ENCODE assay signal across 8 cellular contexts in genomic region chr4:155759372-155760252, GRCh38. TPM values are rescaled to one million over a fixed set of nuclear protein-coding genes. Genes with fewer than 3 reads are reported as not detected.
DNase-seq lines count a peak whose midpoint lies in the region; ATAC-seq and TF ChIP-seq lines count a peak whose summit lies in the region.

No MANE protein-coding gene starts in this region.

- peak; percentile 32 for TF ChIP-seq POLR2A in GM18951 (IDR thresholded peaks at IDR 0.05; ENCODE audit: extremely low read depth, insufficient read depth, insufficient read length)

- DNase-seq in AG09309 (ENCODE audit: low read depth) (no peak), foreskin keratinocyte (peak in 1 of 2 donors; percentile 10), nephron progenitor cell (peak; percentile 92), SIG-M5 (lab: John Stamatoyannopoulos, UW) (no peak), AML-193 (lab: John Stamatoyannopoulos, UW) (no peak)
- DNase-seq in activated CD4-positive, alpha-beta T cell treated with anti-CD3 and anti-CD28 coated beads, Interleukin-2, amount 50 U/mL, for 48 hours = peak; percentile 1 to 3

- peak; percentile 20 for ATAC-seq in HG03342 (IDR thresholded peaks at IDR 0.05; ENCODE audit: unreplicated experiment)
- ATAC-seq in foreskin keratinocyte = peak; percentile 50

- peak overlapping the region; percentile 74 for H3K4me3 ChIP-seq in AG09309 (ENCODE audit: control insufficient read depth, low read depth, low read length)

- peaks cover 9% of the 10 kb centered on the region for H3K9me3 Mint-ChIP-seq in nephron progenitor cell

- peaks cover 26% of the 10 kb centered on the region for H3K4me1 Mint-ChIP-seq in nephron progenitor cell

- H3K27ac Mint-ChIP-seq in nephron progenitor cell = no peak overlapping the region

- H3K27me3 ChIP-seq in foreskin keratinocyte = peaks cover 22% of the 10 kb centered on the region

- peaks cover 21% of the 10 kb centered on the region for H3K27me3 Mint-ChIP-seq in nephron progenitor cell (ENCODE audit: low read depth, poor library complexity)

- in situ Hi-C loops in GM18951 (cut with MboI; ENCODE audit: low sequenced_read_pairs, unreplicated experiment) = no loop called here

- no peaks in the 10 kb centered on the region for H3K4me1 ChIP-seq in foreskin keratinocyte

- peak overlapping the region; percentile 76 for H3K4me3 Mint-ChIP-seq in nephron progenitor cell

- TF ChIP-seq CTCF in AG09309 (IDR thresholded peaks at IDR 0.05; ENCODE audit: control insufficient read depth, insufficient read depth, low read depth, low read length, missing control alignments) (peak; percentile 2), foreskin keratinocyte (conservative IDR thresholded peaks at IDR 0.05) (no peak), nephron progenitor cell (IDR thresholded peaks at IDR 0.05) (no peak)

- no peak overlapping the region for H3K27ac ChIP-seq in foreskin keratinocyte

- no peaks in the 10 kb centered on the region for H3K36me3 Mint-ChIP-seq in nephron progenitor cell (ENCODE audit: low read depth)

RNA-seq across cellular contexts. Expression of gene GUCY1B1, which starts 0.8 kb away (rescaled TPM):
- total RNA-seq in foreskin keratinocyte = 0.17 and 0.32 TPM in 2 replicates
- polyA plus RNA-seq in foreskin keratinocyte = 0.06 and 0.18 TPM in 2 replicates

Comparison
In these comparisons a context has a peak if more than half of its experiments do, and no peak if none do; other contexts are left out.
1. DNase-seq: peak in activated CD4-positive, alpha-beta T cell treated with anti-CD3 and anti-CD28 coated beads, Interleukin-2, amount 50 U/mL, for 48 hours (2 of 2) and nephron progenitor cell (single experiment); none in AG09309 (single experiment), SIG-M5 (single experiment) and AML-193 (0 of 2).